ENCODE assay signal across 1 cellular context in genomic region chr13:113670541-113670940, GRCh38.
TF ChIP-seq lines count a peak whose summit lies in the region.

No MANE protein-coding gene starts in this region.

TF ChIP-seq in HepG2, 621 proteins besides CTCF, POLR2A, EP300 and RAD21 (continued from another document):
- TF ChIP-seq MAZ (IDR thresholded peaks at IDR 0.05; ENCODE audit: borderline replicate concordance, low read depth, low read length): no peak
- TF ChIP-seq MAZ (CRISPR knock-in tag; IDR thresholded peaks at IDR 0.05; ENCODE audit: low read depth): no peak
- TF ChIP-seq, protein P1, sequence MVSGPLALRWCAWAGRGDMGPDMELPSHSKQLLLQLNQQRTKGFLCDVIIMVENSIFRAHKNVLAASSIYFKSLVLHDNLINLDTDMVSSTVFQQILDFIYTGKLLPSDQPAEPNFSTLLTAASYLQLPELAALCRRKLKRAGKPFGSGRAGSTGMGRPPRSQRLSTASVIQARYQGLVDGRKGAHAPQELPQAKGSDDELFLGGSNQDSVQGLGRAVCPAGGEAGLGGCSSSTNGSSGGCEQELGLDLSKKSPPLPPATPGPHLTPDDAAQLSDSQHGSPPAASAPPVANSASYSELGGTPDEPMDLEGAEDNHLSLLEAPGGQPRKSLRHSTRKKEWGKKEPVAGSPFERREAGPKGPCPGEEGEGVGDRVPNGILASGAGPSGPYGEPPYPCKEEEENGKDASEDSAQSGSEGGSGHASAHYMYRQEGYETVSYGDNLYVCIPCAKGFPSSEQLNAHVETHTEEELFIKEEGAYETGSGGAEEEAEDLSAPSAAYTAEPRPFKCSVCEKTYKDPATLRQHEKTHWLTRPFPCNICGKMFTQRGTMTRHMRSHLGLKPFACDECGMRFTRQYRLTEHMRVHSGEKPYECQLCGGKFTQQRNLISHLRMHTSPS (CRISPR knock-in tag; IDR thresholded peaks at IDR 0.05; ENCODE audit: low read depth): no peak
- TF ChIP-seq IRF2 (CRISPR knock-in tag; IDR thresholded peaks at IDR 0.05): no peak
- TF ChIP-seq SRY (CRISPR knock-in tag; IDR thresholded peaks at IDR 0.05): no peak
- TF ChIP-seq ZNF83 (CRISPR knock-in tag; IDR thresholded peaks at IDR 0.05; ENCODE audit: borderline replicate concordance): no peak
- no peak for TF ChIP-seq ZNF503 (CRISPR knock-in tag; IDR thresholded peaks at IDR 0.05)
- TF ChIP-seq TSC22D2 (CRISPR knock-in tag; IDR thresholded peaks at IDR 0.05; ENCODE audit: borderline replicate concordance): no peak
- TF ChIP-seq, protein P2, sequence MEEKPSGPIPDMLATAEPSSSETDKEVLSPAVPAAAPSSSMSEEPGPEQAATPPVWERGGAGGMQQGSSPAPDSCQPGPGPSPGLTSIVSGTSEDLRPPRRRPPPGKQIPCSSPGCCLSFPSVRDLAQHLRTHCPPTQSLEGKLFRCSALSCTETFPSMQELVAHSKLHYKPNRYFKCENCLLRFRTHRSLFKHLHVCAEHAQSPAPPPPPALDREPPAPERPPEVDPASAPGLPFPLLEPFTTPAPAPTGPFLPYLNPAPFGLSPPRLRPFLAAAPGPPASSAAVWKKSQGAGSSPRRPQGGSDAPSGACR (CRISPR knock-in tag; IDR thresholded peaks at IDR 0.05): no peak
- no peak for TF ChIP-seq ZNF329 (CRISPR knock-in tag; IDR thresholded peaks at IDR 0.05; ENCODE audit: low read depth)
- no peak for TF ChIP-seq ESRRA (CRISPR knock-in tag; IDR thresholded peaks at IDR 0.05; ENCODE audit: low read depth)
- TF ChIP-seq PITX1 (CRISPR knock-in tag; IDR thresholded peaks at IDR 0.05): no peak
- no peak for TF ChIP-seq AGO2 (optimal IDR thresholded peaks at IDR 0.05; ENCODE audit: low read depth, low read length)
TF ChIP-seq in HepG2: peak in this region for 0.
